ENCODE assay signal across 12 cellular contexts in the genomic region with DNA sequence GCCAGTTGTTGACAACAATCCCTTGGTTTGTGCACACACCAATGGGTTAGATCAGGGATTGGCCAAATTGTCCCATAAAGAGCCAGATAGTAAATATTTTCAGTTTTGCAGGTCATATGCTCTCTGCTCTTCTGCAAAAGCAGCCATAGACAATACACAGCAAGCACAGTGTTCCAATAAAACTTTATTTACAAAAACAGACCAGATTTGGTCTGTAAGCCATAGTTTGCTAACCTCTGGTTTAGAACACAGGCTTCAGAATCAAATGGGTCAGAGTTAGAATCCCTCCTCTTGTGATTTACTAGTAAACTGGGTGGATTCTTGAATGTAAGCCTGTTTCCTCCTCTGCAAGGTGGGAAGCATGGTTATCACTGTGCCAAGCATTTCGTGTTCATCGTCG.
"Had no signal": no experiment of that assay in that cellular context is flagged by ENCODE, and none has a peak within 500 bp of the region (broad histone marks: within the 10 kb centered on the region; RNA-seq: fewer than 3 reads in every experiment).

No MANE protein-coding gene starts in this region.

- ATAC-seq: activated CD8-positive, alpha-beta memory T cell treated with anti-CD3 and anti-CD28 coated beads, Interleukin-2, amount 10 ng/mL, durations not matched to agents 7 days and 5 days; activated T-cell treated with anti-CD3 and anti-CD28 coated beads, Interleukin-2, amount 50 U/mL, for 4 hours; T-cell had no signal

- H3K9me3 ChIP-seq: neutrophil, spleen, testis had no signal

- H3K27ac Mint-ChIP-seq: activated B cell treated with CpG ODN at 0.5 μM for 24 hours; activated naive CD8-positive, alpha-beta T cell; stimulated activated naive CD8-positive, alpha-beta T cell treated with anti-CD3 and anti-CD28 coated beads, Interleukin-15, Interleukin-2, amounts not matched to agents 100 ng/mL and 50 ng/mL, for 24 hours had no signal

- H3K36me3 ChIP-seq: neutrophil, spleen had no signal

- H3K36me3 Mint-ChIP-seq: activated naive CD8-positive, alpha-beta T cell; T-cell had no signal

- H3K9me3 Mint-ChIP-seq: activated B cell treated with CpG ODN at 0.5 μM for 24 hours; activated T-cell treated with anti-CD3 and anti-CD28 coated beads, Interleukin-2, amount 50 U/mL, for 4 hours; stimulated activated naive CD8-positive, alpha-beta T cell treated with anti-CD3 and anti-CD28 coated beads, Interleukin-15, Interleukin-2, amounts not matched to agents 100 ng/mL and 50 ng/mL, for 24 hours; T-cell had no signal

- DNase-seq: activated B cell treated with CpG ODN at 0.5 μM for 24 hours; activated CD8-positive, alpha-beta memory T cell treated with anti-CD3 and anti-CD28 coated beads, Interleukin-2, amount 10 ng/mL, durations not matched to agents 7 days and 5 days; activated gamma-delta T cell; activated T-cell treated with anti-CD3 and anti-CD28 coated beads, Interleukin-2, amount 50 U/mL, for 4 hours; foreskin melanocyte; spleen had no signal

- H3K27ac ChIP-seq: neutrophil, SK-N-MC, testis had no signal

- H3K27me3 ChIP-seq: testis had no signal

- H3K4me3 Mint-ChIP-seq: activated B cell treated with CpG ODN at 0.5 μM for 24 hours; activated CD8-positive, alpha-beta memory T cell treated with anti-CD3 and anti-CD28 coated beads, Interleukin-2, amount 10 ng/mL, durations not matched to agents 7 days and 5 days; activated naive CD8-positive, alpha-beta T cell; activated T-cell treated with anti-CD3 and anti-CD28 coated beads, Interleukin-2, amount 50 U/mL, for 4 hours; stimulated activated naive CD8-positive, alpha-beta T cell treated with anti-CD3 and anti-CD28 coated beads, Interleukin-15, Interleukin-2, amounts not matched to agents 100 ng/mL and 50 ng/mL, for 24 hours had no signal

- H3K4me3 ChIP-seq: SK-N-MC, spleen, testis had no signal
